ENCODE assay signal across 40 cellular contexts in the genomic region with DNA sequence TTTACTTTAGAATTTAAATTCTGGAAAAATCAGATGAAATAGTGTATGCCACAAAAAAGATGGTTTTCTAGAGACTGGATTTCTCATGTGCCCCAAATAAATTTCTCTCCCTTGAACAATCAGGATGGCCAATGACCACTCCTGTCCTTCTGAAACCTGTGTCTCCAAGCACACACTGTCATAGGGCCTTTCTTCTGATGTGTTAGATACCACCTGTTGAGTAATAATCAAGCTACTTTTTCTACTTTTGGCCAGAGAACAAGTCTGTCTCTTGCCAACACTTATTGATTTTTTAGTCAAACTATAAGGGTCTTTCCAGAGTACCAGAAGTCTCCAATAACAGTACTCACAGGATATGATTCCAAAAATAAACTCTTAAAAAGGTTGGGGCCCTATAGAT.
"Had no signal": no experiment of that assay in that cellular context is flagged by ENCODE, and none has a peak within 500 bp of the region (broad histone marks: within the 10 kb centered on the region; RNA-seq: fewer than 3 reads in every experiment).

No MANE protein-coding gene starts in this region.

- H3K4me3 Mint-ChIP-seq: activated naive CD4-positive, alpha-beta T cell treated with anti-CD3 and anti-CD28 coated beads for 36 hours; activated naive CD4-positive, alpha-beta T cell treated with anti-CD3 and anti-CD28 coated beads, Interleukin-2, amount 10 ng/mL, durations not matched to agents 7 days and 5 days; activated naive CD4-positive, alpha-beta T cell treated with anti-CD3 and anti-CD28 coated beads, Interleukin-2, amount 50 U/mL, for 24 hours; activated naive CD8-positive, alpha-beta T cell; activated naive CD8-positive, alpha-beta T cell treated with anti-CD3 and anti-CD28 coated beads for 36 hours; activated naive CD8-positive, alpha-beta T cell treated with anti-CD3 and anti-CD28 coated beads, Interleukin-2, amount 10 ng/mL, durations not matched to agents 7 days and 5 days; activated naive CD8-positive, alpha-beta T cell treated with anti-CD3 and anti-CD28 coated beads, Interleukin-2, amount 50 U/mL, for 24 hours; activated T-cell treated with anti-CD3 and anti-CD28 coated beads, Interleukin-2, amount 50 U/mL, for 24 hours; activated T-cell treated with anti-CD3 and anti-CD28 coated beads, Interleukin-2, amount 50 U/mL, for 4 hours; activated T-cell treated with anti-CD3 and anti-CD28 coated beads, Interleukin-2, amount 50 U/mL, for 72 hours; activated T-helper 1 cell treated with anti-CD3 and anti-CD28 coated beads, Interleukin-12 subunit alpha, Interleukin-12 subunit beta, Interleukin-2, Interleukin-4 antibody, amounts not matched to agents 30 ng/mL and 10 ng/mL and 1 ng/mL, durations not matched to agents 14 hours and 24 hours and 36 hours; activated T-helper 17 cell treated with anti-CD3 and anti-CD28 coated beads, Interleukin-2, amount 50 U/mL, for 72 hours; brain; central memory CD8-positive, alpha-beta T cell had no signal

- H3K9me3 Mint-ChIP-seq: activated naive CD4-positive, alpha-beta T cell treated with anti-CD3 and anti-CD28 coated beads for 36 hours; activated naive CD4-positive, alpha-beta T cell treated with anti-CD3 and anti-CD28 coated beads, Interleukin-2, amount 10 ng/mL, durations not matched to agents 7 days and 5 days; activated naive CD4-positive, alpha-beta T cell treated with anti-CD3 and anti-CD28 coated beads, Interleukin-2, amount 50 U/mL, for 24 hours; activated naive CD4-positive, alpha-beta T cell treated with anti-CD3 and anti-CD28 coated beads, Interleukin-2, amount 50 U/mL, for 72 hours; activated naive CD8-positive, alpha-beta T cell treated with anti-CD3 and anti-CD28 coated beads for 36 hours; activated naive CD8-positive, alpha-beta T cell treated with anti-CD3 and anti-CD28 coated beads, Interleukin-2, amount 50 U/mL, for 24 hours; activated T-cell treated with anti-CD3 and anti-CD28 coated beads, Interleukin-2, amount 50 U/mL, for 24 hours; activated T-cell treated with anti-CD3 and anti-CD28 coated beads, Interleukin-2, amount 50 U/mL, for 4 hours; activated T-cell treated with anti-CD3 and anti-CD28 coated beads, Interleukin-2, amount 50 U/mL, for 72 hours; activated T-helper 17 cell treated with anti-CD3 and anti-CD28 coated beads, Interleukin-2, amount 50 U/mL, for 72 hours; activated T-helper 2 cell treated with anti-CD3 and anti-CD28 coated beads, Interferon-gamma antibody, Interleukin-2, Interleukin-4, amounts not matched to agents 10 μg/mL and 5 μg/mL and 100 μg/mL, durations not matched to agents 14 hours and 24 hours and 36 hours had no signal

- H3K4me1 Mint-ChIP-seq: activated naive CD4-positive, alpha-beta T cell treated with anti-CD3 and anti-CD28 coated beads, Interleukin-2, amount 10 ng/mL, durations not matched to agents 7 days and 5 days; activated naive CD4-positive, alpha-beta T cell treated with anti-CD3 and anti-CD28 coated beads, Interleukin-2, amount 50 U/mL, for 24 hours; activated naive CD8-positive, alpha-beta T cell treated with anti-CD3 and anti-CD28 coated beads for 36 hours; activated naive CD8-positive, alpha-beta T cell treated with anti-CD3 and anti-CD28 coated beads, Interleukin-2, amount 10 ng/mL, durations not matched to agents 7 days and 5 days; activated naive CD8-positive, alpha-beta T cell treated with anti-CD3 and anti-CD28 coated beads, Interleukin-2, amount 50 U/mL, for 24 hours; activated T-helper 17 cell treated with anti-CD3 and anti-CD28 coated beads, Interleukin-2, amount 50 U/mL, for 72 hours; central memory CD8-positive, alpha-beta T cell had no signal

- FAIRE-seq: astrocyte, bronchial epithelial cell had no signal

- ATAC-seq: activated naive CD4-positive, alpha-beta T cell treated with anti-CD3 and anti-CD28 coated beads, Interleukin-2, amount 50 U/mL, for 72 hours; activated naive CD8-positive, alpha-beta T cell treated with anti-CD3 and anti-CD28 coated beads, Interleukin-2, amount 50 U/mL, for 24 hours; activated T-cell treated with anti-CD3 and anti-CD28 coated beads, Interleukin-2, amount 50 U/mL, for 4 hours; activated T-cell treated with anti-CD3 and anti-CD28 coated beads, Interleukin-2, amount 50 U/mL, for 72 hours; activated T-helper 17 cell treated with anti-CD3 and anti-CD28 coated beads, Interleukin-2, amount 50 U/mL, for 72 hours; body of pancreas had no signal

- H3K27ac ChIP-seq: adrenal gland, ascending aorta, body of pancreas, brain microvascular endothelial cell, breast epithelium had no signal

- H3K27me3 ChIP-seq: ascending aorta, body of pancreas, brain microvascular endothelial cell, breast epithelium had no signal

- H3K4me3 ChIP-seq: adrenal gland, ascending aorta, body of pancreas, breast epithelium had no signal

- H3K27ac Mint-ChIP-seq: activated naive CD4-positive, alpha-beta T cell treated with anti-CD3 and anti-CD28 coated beads for 36 hours; activated naive CD4-positive, alpha-beta T cell treated with anti-CD3 and anti-CD28 coated beads, Interleukin-2, amount 10 ng/mL, durations not matched to agents 7 days and 5 days; activated naive CD4-positive, alpha-beta T cell treated with anti-CD3 and anti-CD28 coated beads, Interleukin-2, amount 50 U/mL, for 24 hours; activated naive CD4-positive, alpha-beta T cell treated with anti-CD3 and anti-CD28 coated beads, Interleukin-2, amount 50 U/mL, for 72 hours; activated naive CD8-positive, alpha-beta T cell; activated naive CD8-positive, alpha-beta T cell treated with anti-CD3 and anti-CD28 coated beads for 36 hours; activated naive CD8-positive, alpha-beta T cell treated with anti-CD3 and anti-CD28 coated beads, Interleukin-2, amount 10 ng/mL, durations not matched to agents 7 days and 5 days; activated naive CD8-positive, alpha-beta T cell treated with anti-CD3 and anti-CD28 coated beads, Interleukin-2, amount 50 U/mL, for 24 hours; activated T-cell treated with anti-CD3 and anti-CD28 coated beads, Interleukin-2, amount 50 U/mL, for 24 hours; activated T-cell treated with anti-CD3 and anti-CD28 coated beads, Interleukin-2, amount 50 U/mL, for 72 hours; activated T-helper 1 cell treated with anti-CD3 and anti-CD28 coated beads, Interleukin-12 subunit alpha, Interleukin-12 subunit beta, Interleukin-2, Interleukin-4 antibody, amounts not matched to agents 30 ng/mL and 10 ng/mL and 1 ng/mL, durations not matched to agents 14 hours and 24 hours and 36 hours; activated T-helper 17 cell treated with anti-CD3 and anti-CD28 coated beads, Interleukin-2, amount 50 U/mL, for 72 hours; activated T-helper 2 cell treated with anti-CD3 and anti-CD28 coated beads, Interferon-gamma antibody, Interleukin-2, Interleukin-4, amounts not matched to agents 10 μg/mL and 5 μg/mL and 100 μg/mL, durations not matched to agents 14 hours and 24 hours and 36 hours; brain had no signal

- H3K36me3 Mint-ChIP-seq: activated naive CD4-positive, alpha-beta T cell treated with anti-CD3 and anti-CD28 coated beads, Interleukin-2, amount 10 ng/mL, durations not matched to agents 7 days and 5 days; activated naive CD8-positive, alpha-beta T cell treated with anti-CD3 and anti-CD28 coated beads for 36 hours; activated naive CD8-positive, alpha-beta T cell treated with anti-CD3 and anti-CD28 coated beads, Interleukin-2, amount 10 ng/mL, durations not matched to agents 7 days and 5 days; brain had no signal

- DNase-seq: activated effector memory CD4-positive, alpha-beta T cell treated with anti-CD3 and anti-CD28 coated beads, Interleukin-2, amount 50 U/mL, for 16 hours; activated effector memory CD4-positive, alpha-beta T cell treated with Interleukin-2 at 50 U/mL for 16 hours; activated gamma-delta T cell; activated gamma-delta T cell treated with Interleukin-2 at 50 U/mL for 16 hours; activated naive CD4-positive, alpha-beta T cell; activated naive CD4-positive, alpha-beta T cell treated with anti-CD3 and anti-CD28 coated beads for 36 hours; activated naive CD4-positive, alpha-beta T cell treated with anti-CD3 and anti-CD28 coated beads, Interleukin-2, amount 10 ng/mL, durations not matched to agents 7 days and 5 days; activated naive CD4-positive, alpha-beta T cell treated with anti-CD3 and anti-CD28 coated beads, Interleukin-2, amount 50 U/mL, for 16 hours; activated naive CD4-positive, alpha-beta T cell treated with Interleukin-2 at 50 U/mL for 16 hours; activated naive CD8-positive, alpha-beta T cell treated with anti-CD3 and anti-CD28 coated beads for 36 hours; activated naive CD8-positive, alpha-beta T cell treated with anti-CD3 and anti-CD28 coated beads, Interleukin-2, amount 10 ng/mL, durations not matched to agents 7 days and 5 days; activated naive CD8-positive, alpha-beta T cell treated with anti-CD3 and anti-CD28 coated beads, Interleukin-2, amount 50 U/mL, for 24 hours; activated T-cell treated with anti-CD3 and anti-CD28 coated beads for 4 hours; activated T-cell treated with anti-CD3 and anti-CD28 coated beads, Interleukin-2, amount 50 U/mL, for 1 hour; activated T-cell treated with anti-CD3 and anti-CD28 coated beads, Interleukin-2, amount 50 U/mL, for 24 hours; activated T-cell treated with anti-CD3 and anti-CD28 coated beads, Interleukin-2, amount 50 U/mL, for 4 hours; activated T-cell treated with anti-CD3 and anti-CD28 coated beads, Interleukin-2, amount 50 U/mL, for 48 hours; activated T-cell treated with anti-CD3 and anti-CD28 coated beads, Interleukin-2, amount 50 U/mL, for 72 hours; adrenal gland; amniotic stem cell; amygdala; anterior cingulate cortex; aorta; body of pancreas; brain microvascular endothelial cell; caudate nucleus; central memory CD4-positive, alpha-beta T cell; cerebellar nuclear complex had no signal

- H3K4me1 ChIP-seq: adrenal gland, ascending aorta, body of pancreas, breast epithelium had no signal

- H3K9me3 ChIP-seq: adrenal gland, ascending aorta, body of pancreas, breast epithelium had no signal

- H3K36me3 ChIP-seq: adrenal gland, ascending aorta, brain microvascular endothelial cell, breast epithelium had no signal
